Comparison of ENCODE assay signal across 8 cellular contexts in the genomic region with DNA sequence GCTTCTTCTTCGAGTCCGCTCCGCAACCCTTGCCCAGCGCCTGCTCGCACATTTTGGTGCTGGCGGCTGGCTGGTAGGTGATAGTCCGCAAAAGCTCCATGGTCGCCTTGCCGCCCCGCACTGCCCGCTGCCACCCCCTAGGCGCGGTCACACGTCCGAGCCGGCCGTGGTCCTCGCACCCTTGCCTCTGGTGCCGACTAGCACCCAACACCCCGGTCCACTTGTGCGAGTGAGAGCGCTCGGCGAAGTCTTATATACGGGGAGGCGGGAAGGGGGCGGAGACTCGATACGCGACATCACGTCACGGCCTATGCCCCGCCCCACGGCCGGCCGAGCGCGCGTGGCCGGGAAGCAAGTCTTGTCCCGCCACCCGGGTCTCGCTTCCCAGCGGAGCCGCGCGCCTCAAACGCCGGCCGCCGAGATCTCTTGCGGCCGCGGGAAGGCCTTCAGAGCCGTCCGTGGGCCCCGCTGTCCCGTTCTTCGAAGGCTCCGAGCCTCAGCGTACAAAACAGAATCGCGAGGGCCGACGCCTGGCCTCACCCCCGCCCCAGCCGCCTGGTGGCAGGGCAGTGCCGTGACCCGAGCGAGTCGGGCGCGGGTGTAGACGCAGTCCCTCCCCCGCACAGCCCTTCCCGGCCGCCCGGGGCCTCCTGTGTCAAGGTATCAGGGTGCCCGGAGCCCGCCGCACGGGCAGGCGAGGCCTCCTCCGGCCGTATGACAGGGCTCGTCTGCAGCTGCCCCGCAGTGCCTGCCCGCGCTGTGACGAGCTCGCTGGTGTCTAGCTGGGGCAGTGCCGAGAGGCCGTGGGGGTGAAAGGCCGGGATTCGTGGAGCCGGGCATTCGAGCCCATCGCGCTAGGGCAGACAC. TPM values are rescaled to one million over a fixed set of nuclear protein-coding genes. Genes with fewer than 3 reads are reported as not detected.
A peak's percentile ranks its signal among the peaks of the same experiment; 100 is the strongest.
DNase-seq lines count a peak whose midpoint lies in the region; ATAC-seq, FAIRE-seq and TF ChIP-seq lines count a peak whose summit lies in the region.

Gene PLK2, minus strand, starts transcription at position 227 of the 867 bp plus-strand sequence. Its CDS starts 127 bp downstream, at position 100.

- peak; percentile 94 to 95 for TF ChIP-seq POLR2A in HepG2 (IDR thresholded peaks at IDR 0.05; ENCODE audit: insufficient read depth in 1 of 2, low read depth in 2 of 2, low read length in 2 of 2)

- CTCF ChIA-PET in HepG2 (lab: Yijun Ruan, JAX; ENCODE audit: low intra/inter-chr PET ratio, low total read pairs): interaction anchor here (1.4 to 3.6 kb wide), 3 partner anchors 681 to 1161 kb away, joined by 7 to 38 read pairs (median 9); no protein-coding TSS in a partner anchor

- H2AFZ ChIP-seq in HepG2 (ENCODE audit: low read length): peak within 1 kb of the TSS; percentile 7

- intact Hi-C loops in dendritic cell treated with granulocyte-macrophage colony-stimulating factor and Interleukin-4, amounts not matched to agents 40 ng/mL and 50 ng/mL, for 4 days (cut with micrococcal nuclease): loop anchor here (1.0 to 10.0 kb wide), 3 partner anchors 572 to 1555 kb away; partner anchors contain the start of gene SETD9
- intact Hi-C loops in HepG2 (cut with micrococcal nuclease; ENCODE audit: unreplicated experiment): no loop called here

- H3K36me3 Mint-ChIP-seq in dendritic cell treated with granulocyte-macrophage colony-stimulating factor and Interleukin-4, amounts not matched to agents 40 ng/mL and 50 ng/mL, for 4 days (ENCODE audit: low read depth): peaks cover 18% of the 10 kb centered on the region

- peaks cover 41% of the 10 kb centered on the region for H3K4me1 ChIP-seq in HepG2 (ENCODE audit: insufficient read depth, low read length)

- no peak for TF ChIP-seq EP300 in HepG2 (IDR thresholded peaks at IDR 0.05; ENCODE audit: low read depth in 2 of 2, low read length in 2 of 2)
- TF ChIP-seq EP300 in HepG2 (CRISPR knock-in tag; IDR thresholded peaks at IDR 0.05; ENCODE audit: borderline replicate concordance): no peak

- H3K27me3 ChIP-seq in HepG2 (ENCODE audit: control insufficient read depth in 1 of 2, insufficient read depth in 2 of 2, low read length in 2 of 2): no peaks in the 10 kb centered on the region; a peak in 1 of 5 replicates

- peaks cover 2 to 6% of the 10 kb centered on the region in 2 experiments; a peak in 2 of 5 replicates for H3K36me3 ChIP-seq in HepG2 (replicated peaks in 1 of 2; ENCODE audit: control insufficient read depth in 1 of 2, insufficient read depth in 2 of 2, low read length in 2 of 2)

- no peaks in the 10 kb centered on the region for H4K20me1 ChIP-seq in HepG2 (ENCODE audit: insufficient read depth, low read length)

- peaks cover 12% of the 10 kb centered on the region for H3K27me3 Mint-ChIP-seq in dendritic cell treated with granulocyte-macrophage colony-stimulating factor and Interleukin-4, amounts not matched to agents 40 ng/mL and 50 ng/mL, for 4 days

- H3K4me1 Mint-ChIP-seq in dendritic cell treated with granulocyte-macrophage colony-stimulating factor and Interleukin-4, amounts not matched to agents 40 ng/mL and 50 ng/mL, for 4 days (ENCODE audit: low read depth): peaks cover 6% of the 10 kb centered on the region

- POLR2A ChIA-PET in HepG2 (lab: Yijun Ruan, JAX): interaction anchor here (1.2 to 5.0 kb wide), 5 partner anchors 572 to 1162 kb away, joined by 3 to 22 read pairs (median 9); no protein-coding TSS in a partner anchor

- H3K79me2 ChIP-seq in HepG2 (ENCODE audit: insufficient read depth, low read length): peaks cover 11% of the 10 kb centered on the region

- H3K27ac ChIP-seq in 22Rv1: peak within 1 kb of the TSS; percentile 85
- peak within 1 kb of the TSS; percentile 73 for H3K27ac ChIP-seq in HepG2 (ENCODE audit: extremely low read length, insufficient read depth, low read length)

- BruUV-seq in HepG2 (replicated peaks; lab: Mats Ljungman, UMichigan): TSS peak; percentile 71

- no peaks in the 10 kb centered on the region for H3K9me3 ChIP-seq in HepG2 (ENCODE audit: low read length)

- peak within 1 kb of the TSS; percentile 88 for H3K27ac Mint-ChIP-seq in dendritic cell treated with granulocyte-macrophage colony-stimulating factor and Interleukin-4, amounts not matched to agents 40 ng/mL and 50 ng/mL, for 4 days

- peak within 1 kb of the TSS; percentile 79 for H3K9ac ChIP-seq in HepG2 (ENCODE audit: insufficient read depth, low read depth, low read length)

- H3K4me3 Mint-ChIP-seq in dendritic cell treated with granulocyte-macrophage colony-stimulating factor and Interleukin-4, amounts not matched to agents 40 ng/mL and 50 ng/mL, for 4 days: peak within 1 kb of the TSS; percentile 85

- peak within 1 kb of the TSS; percentile 71 to 79 (median 72) for H3K4me3 ChIP-seq in HepG2 (replicated peaks in 1 of 3; ENCODE audit: insufficient read depth in 1 of 3, low read depth in 2 of 3, low read length in 3 of 3)

- H3K9me3 Mint-ChIP-seq in dendritic cell treated with granulocyte-macrophage colony-stimulating factor and Interleukin-4, amounts not matched to agents 40 ng/mL and 50 ng/mL, for 4 days: no peaks in the 10 kb centered on the region

- 60% methylated on average over 57 of the region's 99 CpGs for WGBS in HepG2 (ENCODE audit: low lambda C conversion rate)

- ATAC-seq in GM18502 (IDR thresholded peaks at IDR 0.05; ENCODE audit: poor library complexity, unreplicated experiment) (peak; percentile 86), HG02938 (IDR thresholded peaks at IDR 0.05; ENCODE audit: unreplicated experiment) (peak; percentile 67), HepG2 (peak; percentile 85)

- TF ChIP-seq CTCF in 22Rv1 (IDR thresholded peaks at IDR 0.05) (no peak; the same call in 1 of the 2 replicates), HepG2 (CRISPR knock-in tag; IDR thresholded peaks at IDR 0.05) (no peak)

- no peak for FAIRE-seq in HepG2 (lab: Jason Lieb, UNC)

- DNase-seq in NCI-H226 (peak; percentile 84), HepG2 (ENCODE audit: low spot score) (peak; percentile 52)
- peak; percentile 93 for DNase-seq in activated CD4-positive, alpha-beta T cell treated with anti-CD3 and anti-CD28 coated beads, Interleukin-2, amount 50 U/mL, for 1 hour
- peak; percentile 79 to 82 for DNase-seq in stimulated activated CD4-positive, alpha-beta T cell treated with anti-CD3 and anti-CD28 coated beads, Interleukin-2, amount 100 ng/mL, for 48 hours

- peak within 1 kb of the TSS; percentile 69 for H3K4me2 ChIP-seq in HepG2 (ENCODE audit: low read depth, low read length)

- in situ Hi-C loops in HepG2 (cut with HindIII; ENCODE audit: extremely low pct_ligation_motif_present, low pct_unique_long_range_greater_than_20kb): loop anchor here (5.0 to 25.0 kb wide), 5 partner anchors 573 to 1163 kb away; no protein-coding TSS in a partner anchor

- no peak for TF ChIP-seq RAD21 in HepG2 (CRISPR knock-in tag; IDR thresholded peaks at IDR 0.05)

TF ChIP-seq in HepG2, 621 proteins besides CTCF, POLR2A, EP300 and RAD21 (continues in another document):
- no peak for TF ChIP-seq ZNF276 (CRISPR knock-in tag; IDR thresholded peaks at IDR 0.05; ENCODE audit: low read depth)
- TF ChIP-seq NCOA1 (CRISPR knock-in tag; IDR thresholded peaks at IDR 0.05): no peak
- TF ChIP-seq IRF2 (CRISPR knock-in tag; IDR thresholded peaks at IDR 0.05): 0 out of 2 replicates have a peak, but pooled peaks have one; percentile 18
- 0 out of 2 replicates have a peak, but pooled peaks have one; percentile 21 for TF ChIP-seq MAZ (IDR thresholded peaks at IDR 0.05; ENCODE audit: borderline replicate concordance, low read depth, low read length)
- peak; percentile 63 for TF ChIP-seq MAZ (CRISPR knock-in tag; IDR thresholded peaks at IDR 0.05; ENCODE audit: low read depth)
- TF ChIP-seq ZNF614 (CRISPR knock-in tag; IDR thresholded peaks at IDR 0.05; ENCODE audit: borderline replicate concordance): 0 out of 2 replicates have a peak, but pooled peaks have one; percentile 18

RNA-seq across cellular contexts. Expression of gene PLK2, which starts in this region (rescaled TPM):
- 15.1 and 29.6 TPM in 2 replicates for total RNA-seq in HepG2 (2016; rRNA removed; fragmentation: Illumina TruSeq; extraction: Trizol)
- total RNA-seq in HepG2 (2016; cell fraction: cytosol; rRNA removed; fragmentation: Illumina TruSeq; extraction: Trizol; ENCODE audit: low read depth): 2.9 and 3.3 TPM in 2 replicates
- total RNA-seq in HepG2 (2016; cell fraction: insoluble cytoplasmic fraction; rRNA removed; fragmentation: Illumina TruSeq; extraction: Trizol): 15.8 and 20.3 TPM in 2 replicates
- total RNA-seq in HepG2 (2016; cell fraction: membrane; rRNA removed; fragmentation: Illumina TruSeq; extraction: Trizol): 4.9 and 6.6 TPM in 2 replicates
- total RNA-seq in HepG2 (2016; cell fraction: nucleus; rRNA removed; fragmentation: Illumina TruSeq; extraction: Trizol): 48.1 and 58.7 TPM in 2 replicates
- polyA plus RNA-seq in HepG2 (2011; rRNA removed): 9.6 and 10.4 TPM in 2 replicates
- polyA plus RNA-seq in HepG2 (2011; cell fraction: cytosol; rRNA removed): 6.0 and 6.2 TPM in 2 replicates
- polyA plus RNA-seq in HepG2 (2011; cell fraction: nucleus; rRNA removed): 60.5 and 66.6 TPM in 2 replicates
- 7.2 and 11.3 TPM in 2 replicates for polyA plus RNA-seq in HepG2 (2012)
- 1.1 and 1.2 TPM in 2 replicates for polyA plus RNA-seq in HepG2 (2016; cell fraction: cytosol; fragmentation: Illumina TruSeq; extraction: Trizol; ENCODE audit: low read depth)
- 11.3 and 11.7 TPM in 2 replicates for polyA plus RNA-seq in HepG2 (2016; cell fraction: insoluble cytoplasmic fraction; fragmentation: Illumina TruSeq; extraction: Trizol; ENCODE audit: low read depth)
- 1.7 and 2.5 TPM in 2 replicates for polyA plus RNA-seq in HepG2 (2016; cell fraction: membrane; fragmentation: Illumina TruSeq; extraction: Trizol; ENCODE audit: low read depth)
- polyA plus RNA-seq in HepG2 (2016; cell fraction: nucleus; fragmentation: Illumina TruSeq; extraction: Trizol; ENCODE audit: insufficient read depth, low read depth): 48.9 and 53.4 TPM in 2 replicates
- polyA minus RNA-seq in HepG2 (2011; rRNA and poly(A)+ RNA removed; ENCODE audit: low replicate concordance): 14.4 and 63.9 TPM in 2 replicates
- 9.4 and 11.9 TPM in 2 replicates for polyA minus RNA-seq in HepG2 (2011; cell fraction: cytosol; rRNA and poly(A)+ RNA removed)
- 104 and 167 TPM in 2 replicates for polyA minus RNA-seq in HepG2 (2011; cell fraction: nucleus; rRNA and poly(A)+ RNA removed)

Comparison
In these comparisons a context has a peak if more than half of its experiments do, and no peak if none do; other contexts are left out.
1. Peak in every context shown above with its lines: DNase-seq, ATAC-seq, H3K4me3 ChIP-seq and H3K27ac ChIP-seq.